30 cellular contexts compared by ENCODE assay signal in genomic region chr12:60195483-60195882, GRCh38.
"Had no signal": no experiment of that assay in that cellular context is flagged by ENCODE, and none has a peak within 500 bp of the region (broad histone marks: within the 10 kb centered on the region; RNA-seq: fewer than 3 reads in every experiment).

No MANE protein-coding gene starts in this region.

- H3K36me3 Mint-ChIP-seq: activated naive CD4-positive, alpha-beta T cell treated with anti-CD3 and anti-CD28 coated beads, Interleukin-2, amount 10 ng/mL, durations not matched to agents 7 days and 5 days; activated naive CD4-positive, alpha-beta T cell treated with anti-CD3 and anti-CD28 coated beads, Interleukin-2, amount 50 U/mL, for 72 hours; activated naive CD8-positive, alpha-beta T cell treated with anti-CD3 and anti-CD28 coated beads, Interleukin-2, amount 10 ng/mL, durations not matched to agents 7 days and 5 days; WTC11 had no signal

- H3K4me1 ChIP-seq: esophagus squamous epithelium, heart left ventricle had no signal

- H3K9me3 ChIP-seq: esophagus squamous epithelium, heart left ventricle had no signal

- ATAC-seq: activated naive CD4-positive, alpha-beta T cell treated with anti-CD3 and anti-CD28 coated beads, Interleukin-2, amount 50 U/mL, for 72 hours; activated T-cell treated with anti-CD3 and anti-CD28 coated beads, Interleukin-2, amount 50 U/mL, for 72 hours; heart left ventricle; WTC11 had no signal

- H3K27me3 ChIP-seq: brain microvascular endothelial cell, dorsolateral prefrontal cortex, esophagus squamous epithelium, heart left ventricle had no signal

- H3K4me3 Mint-ChIP-seq: activated CD4-positive, alpha-beta memory T cell treated with anti-CD3 and anti-CD28 coated beads, Interleukin-2, amount 10 ng/mL, durations not matched to agents 7 days and 5 days; activated CD4-positive, alpha-beta T cell treated with anti-CD3 and anti-CD28 coated beads, Interleukin-2, amount 10 ng/mL, durations not matched to agents 7 days and 5 days; activated naive CD4-positive, alpha-beta T cell treated with anti-CD3 and anti-CD28 coated beads, Interleukin-2, amount 10 ng/mL, durations not matched to agents 7 days and 5 days; activated naive CD8-positive, alpha-beta T cell treated with anti-CD3 and anti-CD28 coated beads, Interleukin-2, amount 10 ng/mL, durations not matched to agents 7 days and 5 days; activated T-cell treated with anti-CD3 and anti-CD28 coated beads, Interleukin-2, amount 50 U/mL, for 24 hours; activated T-cell treated with anti-CD3 and anti-CD28 coated beads, Interleukin-2, amount 50 U/mL, for 72 hours; central memory CD8-positive, alpha-beta T cell; dendritic cell treated with granulocyte-macrophage colony-stimulating factor and Interleukin-4, amounts not matched to agents 40 ng/mL and 50 ng/mL, for 4 days; endodermal cell; WTC11 had no signal

- H3K36me3 ChIP-seq: brain microvascular endothelial cell, esophagus squamous epithelium, heart left ventricle had no signal

- H3K4me1 Mint-ChIP-seq: activated CD4-positive, alpha-beta memory T cell treated with anti-CD3 and anti-CD28 coated beads, Interleukin-2, amount 10 ng/mL, durations not matched to agents 7 days and 5 days; activated CD4-positive, alpha-beta T cell treated with anti-CD3 and anti-CD28 coated beads, Interleukin-2, amount 10 ng/mL, durations not matched to agents 7 days and 5 days; activated naive CD4-positive, alpha-beta T cell treated with anti-CD3 and anti-CD28 coated beads, Interleukin-2, amount 10 ng/mL, durations not matched to agents 7 days and 5 days; activated naive CD8-positive, alpha-beta T cell treated with anti-CD3 and anti-CD28 coated beads, Interleukin-2, amount 10 ng/mL, durations not matched to agents 7 days and 5 days; central memory CD8-positive, alpha-beta T cell had no signal

- DNase-seq: activated CD4-positive, alpha-beta memory T cell treated with anti-CD3 and anti-CD28 coated beads, Interleukin-2, amount 10 ng/mL, durations not matched to agents 7 days and 5 days; activated CD4-positive, alpha-beta T cell treated with anti-CD3 and anti-CD28 coated beads for 1 hour; activated CD4-positive, alpha-beta T cell treated with anti-CD3 and anti-CD28 coated beads for 4 hours; activated CD4-positive, alpha-beta T cell treated with anti-CD3 and anti-CD28 coated beads, Interleukin-2, amount 10 ng/mL, durations not matched to agents 7 days and 5 days; activated CD4-positive, alpha-beta T cell treated with anti-CD3 and anti-CD28 coated beads, Interleukin-2, amount 50 U/mL, for 4 hours; activated CD8-positive, alpha-beta memory T cell treated with anti-CD3 and anti-CD28 coated beads, Interleukin-2, amount 50 U/mL, for 48 hours; activated gamma-delta T cell; activated naive CD4-positive, alpha-beta T cell; activated naive CD4-positive, alpha-beta T cell treated with anti-CD3 and anti-CD28 coated beads, Interleukin-2, amount 10 ng/mL, durations not matched to agents 7 days and 5 days; activated naive CD8-positive, alpha-beta T cell treated with anti-CD3 and anti-CD28 coated beads, Interleukin-2, amount 10 ng/mL, durations not matched to agents 7 days and 5 days; activated T-cell treated with anti-CD3 and anti-CD28 coated beads for 4 hours; activated T-cell treated with anti-CD3 and anti-CD28 coated beads, Interleukin-2, amount 50 U/mL, for 24 hours; activated T-cell treated with anti-CD3 and anti-CD28 coated beads, Interleukin-2, amount 50 U/mL, for 72 hours; amniotic stem cell; anterior cingulate cortex; brain microvascular endothelial cell; dorsolateral prefrontal cortex; effector memory CD4-positive, alpha-beta T cell; endodermal cell; esophagus squamous epithelium; foreskin fibroblast; heart left ventricle; T-helper 2 cell had no signal

- FAIRE-seq: astrocyte, bronchial epithelial cell had no signal

- H3K4me3 ChIP-seq: coronary artery, dorsolateral prefrontal cortex, esophagus squamous epithelium, heart left ventricle had no signal

- H3K27ac ChIP-seq: brain microvascular endothelial cell, coronary artery, dorsolateral prefrontal cortex, esophagus squamous epithelium, heart left ventricle had no signal

- H3K27ac Mint-ChIP-seq: activated CD4-positive, alpha-beta memory T cell treated with anti-CD3 and anti-CD28 coated beads, Interleukin-2, amount 10 ng/mL, durations not matched to agents 7 days and 5 days; activated CD4-positive, alpha-beta T cell treated with anti-CD3 and anti-CD28 coated beads, Interleukin-2, amount 10 ng/mL, durations not matched to agents 7 days and 5 days; activated naive CD4-positive, alpha-beta T cell treated with anti-CD3 and anti-CD28 coated beads, Interleukin-2, amount 10 ng/mL, durations not matched to agents 7 days and 5 days; activated naive CD4-positive, alpha-beta T cell treated with anti-CD3 and anti-CD28 coated beads, Interleukin-2, amount 50 U/mL, for 72 hours; activated naive CD8-positive, alpha-beta T cell treated with anti-CD3 and anti-CD28 coated beads, Interleukin-2, amount 10 ng/mL, durations not matched to agents 7 days and 5 days; activated T-cell treated with anti-CD3 and anti-CD28 coated beads, Interleukin-2, amount 50 U/mL, for 24 hours; activated T-cell treated with anti-CD3 and anti-CD28 coated beads, Interleukin-2, amount 50 U/mL, for 72 hours; dendritic cell treated with granulocyte-macrophage colony-stimulating factor and Interleukin-4, amounts not matched to agents 40 ng/mL and 50 ng/mL, for 4 days; endodermal cell; WTC11 had no signal

- H3K9me3 Mint-ChIP-seq: activated CD4-positive, alpha-beta memory T cell treated with anti-CD3 and anti-CD28 coated beads, Interleukin-2, amount 10 ng/mL, durations not matched to agents 7 days and 5 days; activated CD4-positive, alpha-beta T cell treated with anti-CD3 and anti-CD28 coated beads, Interleukin-2, amount 10 ng/mL, durations not matched to agents 7 days and 5 days; activated naive CD4-positive, alpha-beta T cell treated with anti-CD3 and anti-CD28 coated beads, Interleukin-2, amount 10 ng/mL, durations not matched to agents 7 days and 5 days; activated naive CD8-positive, alpha-beta T cell treated with anti-CD3 and anti-CD28 coated beads, Interleukin-2, amount 10 ng/mL, durations not matched to agents 7 days and 5 days; activated T-cell treated with anti-CD3 and anti-CD28 coated beads, Interleukin-2, amount 50 U/mL, for 24 hours; endodermal cell; WTC11 had no signal

- H3K27me3 Mint-ChIP-seq: activated CD4-positive, alpha-beta memory T cell treated with anti-CD3 and anti-CD28 coated beads, Interleukin-2, amount 10 ng/mL, durations not matched to agents 7 days and 5 days; activated CD4-positive, alpha-beta T cell treated with anti-CD3 and anti-CD28 coated beads, Interleukin-2, amount 10 ng/mL, durations not matched to agents 7 days and 5 days; activated naive CD4-positive, alpha-beta T cell treated with anti-CD3 and anti-CD28 coated beads, Interleukin-2, amount 10 ng/mL, durations not matched to agents 7 days and 5 days; activated naive CD8-positive, alpha-beta T cell treated with anti-CD3 and anti-CD28 coated beads, Interleukin-2, amount 10 ng/mL, durations not matched to agents 7 days and 5 days; activated T-cell treated with anti-CD3 and anti-CD28 coated beads, Interleukin-2, amount 50 U/mL, for 24 hours; central memory CD8-positive, alpha-beta T cell; dendritic cell treated with granulocyte-macrophage colony-stimulating factor and Interleukin-4, amounts not matched to agents 40 ng/mL and 50 ng/mL, for 4 days had no signal
